ENCODE assay signal across 1 cellular context in the genomic region with DNA sequence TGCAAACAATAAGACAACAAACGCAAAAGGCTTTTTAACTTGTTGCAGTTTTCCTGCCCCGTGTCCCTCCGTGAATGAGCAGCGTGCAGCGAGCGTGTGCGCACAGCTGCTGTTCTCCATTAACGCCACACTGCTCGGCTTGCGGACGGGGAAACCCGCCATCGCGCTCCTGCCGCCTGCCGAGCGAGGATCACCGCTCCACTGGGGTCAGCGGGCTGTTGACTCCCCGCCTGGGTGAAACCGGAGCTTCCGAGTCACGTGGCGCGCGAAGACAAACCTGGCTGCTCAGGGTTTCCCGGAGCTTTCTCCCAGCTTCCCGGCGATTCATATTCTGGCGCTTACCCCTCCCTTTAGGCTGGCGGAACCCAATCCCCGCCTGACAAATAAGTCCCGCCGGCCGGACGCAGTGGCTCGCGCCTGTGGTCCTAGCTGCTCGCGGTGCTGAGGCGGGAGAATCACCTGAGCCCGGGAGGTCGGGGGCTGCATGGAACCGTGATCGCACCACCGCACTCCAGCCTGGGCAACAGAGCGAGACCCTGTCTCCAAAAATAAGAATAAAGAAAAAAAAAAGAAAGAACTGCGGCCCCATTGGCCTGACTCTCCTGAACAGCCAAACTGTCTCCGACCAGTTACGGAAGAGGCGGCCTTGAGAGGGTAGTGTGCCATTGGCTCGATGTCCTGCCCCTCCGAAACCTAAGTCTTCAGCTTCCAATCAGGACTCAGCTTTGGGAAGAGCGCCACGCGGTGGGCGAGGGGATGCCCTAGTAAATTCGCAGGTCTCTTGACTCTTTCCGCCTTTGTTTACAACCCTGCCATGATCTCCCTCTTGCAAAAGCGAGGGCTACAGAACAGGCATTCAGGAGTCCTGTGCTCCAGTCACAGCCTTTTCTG.
TF ChIP-seq lines count a peak whose summit lies in the region.

A gene with protein sequence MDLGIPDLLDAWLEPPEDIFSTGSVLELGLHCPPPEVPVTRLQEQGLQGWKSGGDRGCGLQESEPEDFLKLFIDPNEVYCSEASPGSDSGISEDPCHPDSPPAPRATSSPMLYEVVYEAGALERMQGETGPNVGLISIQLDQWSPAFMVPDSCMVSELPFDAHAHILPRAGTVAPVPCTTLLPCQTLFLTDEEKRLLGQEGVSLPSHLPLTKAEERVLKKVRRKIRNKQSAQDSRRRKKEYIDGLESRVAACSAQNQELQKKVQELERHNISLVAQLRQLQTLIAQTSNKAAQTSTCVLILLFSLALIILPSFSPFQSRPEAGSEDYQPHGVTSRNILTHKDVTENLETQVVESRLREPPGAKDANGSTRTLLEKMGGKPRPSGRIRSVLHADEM (plus strand): TSS at position 794 of the 891 bp plus-strand sequence. CDS start 624 bp downstream, outside the sequence.

TF ChIP-seq in HepG2, 621 proteins besides CTCF, POLR2A, EP300 and RAD21 (continued from another document and continues in another):
- TF ChIP-seq PRDM10 (CRISPR knock-in tag; IDR thresholded peaks at IDR 0.05; ENCODE audit: low read depth) (peak; percentile 9; the same call in 1 of the 2 replicates), ONECUT2 (CRISPR knock-in tag; IDR thresholded peaks at IDR 0.05) (no peak), RARG (CRISPR knock-in tag; IDR thresholded peaks at IDR 0.05; ENCODE audit: low read depth) (peak; percentile 83; the same call in 1 of the 2 replicates), GMEB2 (CRISPR knock-in tag; IDR thresholded peaks at IDR 0.05; ENCODE audit: low read depth) (no peak), FOSL2 (CRISPR knock-in tag; IDR thresholded peaks at IDR 0.05) (peak; percentile 40), ZFP36L1 (CRISPR knock-in tag; IDR thresholded peaks at IDR 0.05) (peak; percentile 47; the same call in 1 of the 2 replicates), PHF8 (CRISPR knock-in tag; IDR thresholded peaks at IDR 0.05) (peak; percentile 82), ZFP36L2 (CRISPR knock-in tag; IDR thresholded peaks at IDR 0.05) (0 out of 2 replicates have a peak, but pooled peaks have one; percentile 68), MEF2D (CRISPR knock-in tag; IDR thresholded peaks at IDR 0.05) (0 out of 2 replicates have a peak, but pooled peaks have one; percentile 85), NAIF1 (CRISPR knock-in tag; IDR thresholded peaks at IDR 0.05; ENCODE audit: borderline replicate concordance) (peak; percentile 95; the same call in 1 of the 2 replicates), ZFY (CRISPR knock-in tag; IDR thresholded peaks at IDR 0.05) (peak; percentile 74), EZH2 (conservative IDR thresholded peaks at IDR 0.05; ENCODE audit: low read depth, low read length) (no peak), ZBTB44 (CRISPR knock-in tag; IDR thresholded peaks at IDR 0.05) (peak; percentile 83; the same call in 1 of the 2 replicates), SETDB1 (CRISPR knock-in tag; IDR thresholded peaks at IDR 0.05; ENCODE audit: borderline replicate concordance) (no peak), ZNF839 (CRISPR knock-in tag; IDR thresholded peaks at IDR 0.05; ENCODE audit: borderline replicate concordance) (0 out of 2 replicates have a peak, but pooled peaks have one; percentile 73), NCOA5 (CRISPR knock-in tag; IDR thresholded peaks at IDR 0.05) (no peak), EHMT2 (IDR thresholded peaks at IDR 0.05; ENCODE audit: borderline replicate concordance, low read depth, low read length) (no peak; the same call in 1 of the 2 replicates), ZNF30 (CRISPR knock-in tag; IDR thresholded peaks at IDR 0.05) (no peak), ATF7-NPFF (CRISPR knock-in tag; IDR thresholded peaks at IDR 0.05; ENCODE audit: low read depth) (peak; percentile 72), ZBTB42 (CRISPR knock-in tag; IDR thresholded peaks at IDR 0.05) (no peak), IKZF1 (IDR thresholded peaks at IDR 0.05) (no peak), ZNF703 (CRISPR knock-in tag; IDR thresholded peaks at IDR 0.05; ENCODE audit: borderline replicate concordance) (no peak; the same call in none of the 2 replicates), CENPBD1 (CRISPR knock-in tag; IDR thresholded peaks at IDR 0.05; ENCODE audit: borderline replicate concordance, low read depth) (no peak), ZBTB7B (CRISPR knock-in tag; IDR thresholded peaks at IDR 0.05) (no peak), THAP11 (CRISPR knock-in tag; IDR thresholded peaks at IDR 0.05) (peak; percentile 75), POLR2AphosphoS2 (IDR thresholded peaks at IDR 0.05; ENCODE audit: low read depth, low read length) (no peak), NBN (conservative IDR thresholded peaks at IDR 0.05) (no peak), PCBP2 (optimal IDR thresholded peaks at IDR 0.05; ENCODE audit: low read depth, low read length, poor library complexity, severe bottlenecking) (no peak), ZNF124 (CRISPR knock-in tag; IDR thresholded peaks at IDR 0.05) (peak; percentile 81), MLLT10 (CRISPR knock-in tag; IDR thresholded peaks at IDR 0.05) (no peak)
- TF ChIP-seq, protein P1, sequence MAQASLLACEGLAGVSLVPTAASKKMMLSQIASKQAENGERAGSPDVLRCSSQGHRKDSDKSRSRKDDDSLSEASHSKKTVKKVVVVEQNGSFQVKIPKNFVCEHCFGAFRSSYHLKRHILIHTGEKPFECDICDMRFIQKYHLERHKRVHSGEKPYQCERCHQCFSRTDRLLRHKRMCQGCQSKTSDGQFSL (CRISPR knock-in tag; IDR thresholded peaks at IDR 0.05) = no peak; the same call in 1 of the 2 replicates
- TF ChIP-seq, protein P2, sequence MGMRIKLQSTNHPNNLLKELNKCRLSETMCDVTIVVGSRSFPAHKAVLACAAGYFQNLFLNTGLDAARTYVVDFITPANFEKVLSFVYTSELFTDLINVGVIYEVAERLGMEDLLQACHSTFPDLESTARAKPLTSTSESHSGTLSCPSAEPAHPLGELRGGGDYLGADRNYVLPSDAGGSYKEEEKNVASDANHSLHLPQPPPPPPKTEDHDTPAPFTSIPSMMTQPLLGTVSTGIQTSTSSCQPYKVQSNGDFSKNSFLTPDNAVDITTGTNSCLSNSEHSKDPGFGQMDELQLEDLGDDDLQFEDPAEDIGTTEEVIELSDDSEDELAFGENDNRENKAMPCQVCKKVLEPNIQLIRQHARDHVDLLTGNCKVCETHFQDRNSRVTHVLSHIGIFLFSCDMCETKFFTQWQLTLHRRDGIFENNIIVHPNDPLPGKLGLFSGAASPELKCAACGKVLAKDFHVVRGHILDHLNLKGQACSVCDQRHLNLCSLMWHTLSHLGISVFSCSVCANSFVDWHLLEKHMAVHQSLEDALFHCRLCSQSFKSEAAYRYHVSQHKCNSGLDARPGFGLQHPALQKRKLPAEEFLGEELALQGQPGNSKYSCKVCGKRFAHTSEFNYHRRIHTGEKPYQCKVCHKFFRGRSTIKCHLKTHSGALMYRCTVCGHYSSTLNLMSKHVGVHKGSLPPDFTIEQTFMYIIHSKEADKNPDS (CRISPR knock-in tag; IDR thresholded peaks at IDR 0.05) = no peak
- TF ChIP-seq, protein P3, sequence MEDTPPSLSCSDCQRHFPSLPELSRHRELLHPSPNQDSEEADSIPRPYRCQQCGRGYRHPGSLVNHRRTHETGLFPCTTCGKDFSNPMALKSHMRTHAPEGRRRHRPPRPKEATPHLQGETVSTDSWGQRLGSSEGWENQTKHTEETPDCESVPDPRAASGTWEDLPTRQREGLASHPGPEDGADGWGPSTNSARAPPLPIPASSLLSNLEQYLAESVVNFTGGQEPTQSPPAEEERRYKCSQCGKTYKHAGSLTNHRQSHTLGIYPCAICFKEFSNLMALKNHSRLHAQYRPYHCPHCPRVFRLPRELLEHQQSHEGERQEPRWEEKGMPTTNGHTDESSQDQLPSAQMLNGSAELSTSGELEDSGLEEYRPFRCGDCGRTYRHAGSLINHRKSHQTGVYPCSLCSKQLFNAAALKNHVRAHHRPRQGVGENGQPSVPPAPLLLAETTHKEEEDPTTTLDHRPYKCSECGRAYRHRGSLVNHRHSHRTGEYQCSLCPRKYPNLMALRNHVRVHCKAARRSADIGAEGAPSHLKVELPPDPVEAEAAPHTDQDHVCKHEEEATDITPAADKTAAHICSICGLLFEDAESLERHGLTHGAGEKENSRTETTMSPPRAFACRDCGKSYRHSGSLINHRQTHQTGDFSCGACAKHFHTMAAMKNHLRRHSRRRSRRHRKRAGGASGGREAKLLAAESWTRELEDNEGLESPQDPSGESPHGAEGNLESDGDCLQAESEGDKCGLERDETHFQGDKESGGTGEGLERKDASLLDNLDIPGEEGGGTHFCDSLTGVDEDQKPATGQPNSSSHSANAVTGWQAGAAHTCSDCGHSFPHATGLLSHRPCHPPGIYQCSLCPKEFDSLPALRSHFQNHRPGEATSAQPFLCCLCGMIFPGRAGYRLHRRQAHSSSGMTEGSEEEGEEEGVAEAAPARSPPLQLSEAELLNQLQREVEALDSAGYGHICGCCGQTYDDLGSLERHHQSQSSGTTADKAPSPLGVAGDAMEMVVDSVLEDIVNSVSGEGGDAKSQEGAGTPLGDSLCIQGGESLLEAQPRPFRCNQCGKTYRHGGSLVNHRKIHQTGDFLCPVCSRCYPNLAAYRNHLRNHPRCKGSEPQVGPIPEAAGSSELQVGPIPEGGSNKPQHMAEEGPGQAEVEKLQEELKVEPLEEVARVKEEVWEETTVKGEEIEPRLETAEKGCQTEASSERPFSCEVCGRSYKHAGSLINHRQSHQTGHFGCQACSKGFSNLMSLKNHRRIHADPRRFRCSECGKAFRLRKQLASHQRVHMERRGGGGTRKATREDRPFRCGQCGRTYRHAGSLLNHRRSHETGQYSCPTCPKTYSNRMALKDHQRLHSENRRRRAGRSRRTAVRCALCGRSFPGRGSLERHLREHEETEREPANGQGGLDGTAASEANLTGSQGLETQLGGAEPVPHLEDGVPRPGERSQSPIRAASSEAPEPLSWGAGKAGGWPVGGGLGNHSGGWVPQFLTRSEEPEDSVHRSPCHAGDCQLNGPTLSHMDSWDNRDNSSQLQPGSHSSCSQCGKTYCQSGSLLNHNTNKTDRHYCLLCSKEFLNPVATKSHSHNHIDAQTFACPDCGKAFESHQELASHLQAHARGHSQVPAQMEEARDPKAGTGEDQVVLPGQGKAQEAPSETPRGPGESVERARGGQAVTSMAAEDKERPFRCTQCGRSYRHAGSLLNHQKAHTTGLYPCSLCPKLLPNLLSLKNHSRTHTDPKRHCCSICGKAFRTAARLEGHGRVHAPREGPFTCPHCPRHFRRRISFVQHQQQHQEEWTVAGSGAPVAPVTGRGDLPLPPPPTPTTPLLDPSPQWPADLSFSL (CRISPR knock-in tag; IDR thresholded peaks at IDR 0.05) = no peak
- TF ChIP-seq, protein P4, sequence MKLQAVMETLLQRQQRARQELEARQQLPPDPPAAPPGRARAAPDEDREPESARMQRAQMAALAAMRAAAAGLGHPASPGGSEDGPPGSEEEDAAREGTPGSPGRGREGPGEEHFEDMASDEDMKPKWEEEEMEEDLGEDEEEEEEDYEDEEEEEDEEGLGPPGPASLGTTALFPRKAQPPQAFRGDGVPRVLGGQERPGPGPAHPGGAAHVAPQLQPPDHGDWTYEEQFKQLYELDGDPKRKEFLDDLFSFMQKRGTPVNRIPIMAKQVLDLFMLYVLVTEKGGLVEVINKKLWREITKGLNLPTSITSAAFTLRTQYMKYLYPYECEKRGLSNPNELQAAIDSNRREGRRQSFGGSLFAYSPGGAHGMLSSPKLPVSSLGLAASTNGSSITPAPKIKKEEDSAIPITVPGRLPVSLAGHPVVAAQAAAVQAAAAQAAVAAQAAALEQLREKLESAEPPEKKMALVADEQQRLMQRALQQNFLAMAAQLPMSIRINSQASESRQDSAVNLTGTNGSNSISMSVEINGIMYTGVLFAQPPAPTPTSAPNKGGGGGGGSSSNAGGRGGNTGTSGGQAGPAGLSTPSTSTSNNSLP (IDR thresholded peaks at IDR 0.05; ENCODE audit: low read depth, low read length) = 0 out of 2 replicates have a peak, but pooled peaks have one; percentile 9
